ENCODE assay signal across 8 cellular contexts in genomic region chr1:32872189-32872898, GRCh38. TPM values are rescaled to one million over a fixed set of nuclear protein-coding genes. Genes with fewer than 3 reads are reported as not detected.
DNase-seq lines count a peak whose midpoint lies in the region; ATAC-seq and FAIRE-seq lines count a peak whose summit lies in the region.

No MANE protein-coding gene starts in this region.

- peak; percentile 52 to 63 for ATAC-seq in activated CD4-positive, CD25-positive, alpha-beta regulatory T cell treated with anti-CD3 and anti-CD28 coated beads, Interleukin-2, amount 50 U/mL, for 24 hours
- ATAC-seq in left lobe of liver (peak; percentile 66), HG03039 (IDR thresholded peaks at IDR 0.05; ENCODE audit: unreplicated experiment) (no peak)

- FAIRE-seq in GM18507 (lab: Jason Lieb, UNC) = peak; percentile 82

- peak; percentile 22 for DNase-seq in A172 (ENCODE audit: low spot score)
- peak; percentile 59 for DNase-seq in GM18507 (ENCODE audit: extremely low spot score, insufficient read length, low read depth)
- peak; percentile 56 for DNase-seq in NCI-H2196 (lab: John Stamatoyannopoulos, UW; ENCODE audit: unreplicated experiment)
- peak; percentile 85 for DNase-seq in cerebellar cortex (ENCODE audit: low spot score)
- DNase-seq in left lobe of liver (ENCODE audit: low spot score) = peak; percentile 65
- DNase-seq in stimulated activated CD4-positive, alpha-beta T cell treated with anti-CD3 and anti-CD28 coated beads, Interleukin-4, amount 100 ng/mL, for 4 hours = peak; percentile 43 to 67

RNA-seq across cellular contexts. Expression of gene FNDC5, which starts 1.6 kb away (rescaled TPM):
- total RNA-seq in A172 (2014; rRNA removed; shearing (Covaris generic)) = 0.41 TPM in 1 of 2 replicates, not detected in the other
- 5.4 TPM for total RNA-seq in left lobe of liver

RNA-seq across cellular contexts. Expression of gene HPCA, which starts 13.9 kb away (rescaled TPM):
- not detected in 2 replicates for total RNA-seq in A172 (2014; rRNA removed; shearing (Covaris generic))
- not detected for total RNA-seq in left lobe of liver

RNA-seq across cellular contexts. Expression of gene TMEM54, which starts 28.8 kb away (rescaled TPM):
- 47.5 and 76.9 TPM in 2 replicates for total RNA-seq in A172 (2014; rRNA removed; shearing (Covaris generic))
- total RNA-seq in left lobe of liver = 6.1 TPM

RNA-seq across cellular contexts. Expression of gene S100PBP, which starts 54.9 kb away (rescaled TPM):
- 20.0 and 20.4 TPM in 2 replicates for total RNA-seq in A172 (2014; rRNA removed; shearing (Covaris generic))
- 10.3 TPM for total RNA-seq in left lobe of liver

RNA-seq across cellular contexts. Expression of gene YARS1, which starts 55.2 kb away (rescaled TPM):
- total RNA-seq in A172 (2014; rRNA removed; shearing (Covaris generic)) = 63.4 and 79.1 TPM in 2 replicates
- total RNA-seq in left lobe of liver = 38.4 TPM

Comparison
In these comparisons a context has a peak if more than half of its experiments do, and no peak if none do; other contexts are left out.
1. DNase-seq: peak in every context shown above with its lines; median percentile 85 in cerebellar cortex; 65 in left lobe of liver; 59 in GM18507; 56 in NCI-H2196; 55 in stimulated activated CD4-positive, alpha-beta T cell treated with anti-CD3 and anti-CD28 coated beads, Interleukin-4, amount 100 ng/mL, for 4 hours; 22 in A172.